Comparison of ENCODE assay signal across 8 cellular contexts in genomic region chr1:23013657-23014056, GRCh38.
DNase-seq lines count a peak whose midpoint lies in the region; ATAC-seq and TF ChIP-seq lines count a peak whose summit lies in the region.

No MANE protein-coding gene starts in this region.

- H3K4me3 Mint-ChIP-seq in activated T-cell treated with anti-CD3 and anti-CD28 coated beads, Interleukin-2, amount 50 U/mL, for 24 hours: no peak overlapping the region

- H3K4me3 ChIP-seq in epithelial cell of esophagus (ENCODE audit: low read length) (no peak overlapping the region), brain microvascular endothelial cell (ENCODE audit: low read depth, low read length) (no peak overlapping the region)

- in situ Hi-C loops in brain microvascular endothelial cell (cut with HindIII; ENCODE audit: low pct_ligation_motif_present, low sequenced_read_pairs): no loop called here

- no peak for ATAC-seq in HG03097 (IDR thresholded peaks at IDR 0.05; ENCODE audit: low FRiP score, unreplicated experiment)

- DNase-seq in COR-L47 (lab: John Stamatoyannopoulos, UW) (peak; percentile 93), MV-4-11 (lab: John Stamatoyannopoulos, UW) (peak; percentile 33), NCI-H748 (lab: John Stamatoyannopoulos, UW; ENCODE audit: unreplicated experiment) (peak; percentile 92), epithelial cell of esophagus (ENCODE audit: low read depth) (peak; percentile 89), brain microvascular endothelial cell (no peak), HuH-7.5 (ENCODE audit: low spot score) (no peak)
- DNase-seq in activated T-cell treated with anti-CD3 and anti-CD28 coated beads, Interleukin-2, amount 50 U/mL, for 24 hours: no peak

- no peaks in the 10 kb centered on the region for H3K36me3 ChIP-seq in brain microvascular endothelial cell (replicated peaks)

- H3K27ac Mint-ChIP-seq in activated T-cell treated with anti-CD3 and anti-CD28 coated beads, Interleukin-2, amount 50 U/mL, for 24 hours: no peak overlapping the region

- no peak for TF ChIP-seq CTCF in epithelial cell of esophagus (IDR thresholded peaks at IDR 0.05; ENCODE audit: insufficient read depth, low read depth, low read length, missing control alignments)
- no peak for TF ChIP-seq CTCF in brain microvascular endothelial cell (IDR thresholded peaks at IDR 0.05; ENCODE audit: low read depth, low read length, missing control alignments)

- no peaks in the 10 kb centered on the region for H3K27me3 ChIP-seq in brain microvascular endothelial cell (replicated peaks)

- H3K27me3 Mint-ChIP-seq in activated T-cell treated with anti-CD3 and anti-CD28 coated beads, Interleukin-2, amount 50 U/mL, for 24 hours: no peaks in the 10 kb centered on the region

- H3K36me3 Mint-ChIP-seq in activated T-cell treated with anti-CD3 and anti-CD28 coated beads, Interleukin-2, amount 50 U/mL, for 24 hours (ENCODE audit: low read depth): no peaks in the 10 kb centered on the region

- peaks cover 6% of the 10 kb centered on the region for H3K4me1 Mint-ChIP-seq in activated T-cell treated with anti-CD3 and anti-CD28 coated beads, Interleukin-2, amount 50 U/mL, for 24 hours (ENCODE audit: low read depth)

- H3K9me3 Mint-ChIP-seq in activated T-cell treated with anti-CD3 and anti-CD28 coated beads, Interleukin-2, amount 50 U/mL, for 24 hours: no peaks in the 10 kb centered on the region

- no peak overlapping the region for H3K27ac ChIP-seq in brain microvascular endothelial cell

Comparison
In these comparisons a context has a peak if more than half of its experiments do, and no peak if none do; other contexts are left out.
1. DNase-seq: peak in COR-L47 (single experiment), MV-4-11 (single experiment), NCI-H748 (single experiment) and epithelial cell of esophagus (single experiment); none in activated T-cell treated with anti-CD3 and anti-CD28 coated beads, Interleukin-2, amount 50 U/mL, for 24 hours (single experiment), brain microvascular endothelial cell (single experiment) and HuH-7.5 (single experiment).